ENCODE assay signal across 1 cellular context in genomic region chr5:134370871-134371833, GRCh38.
TF ChIP-seq lines count a peak whose summit lies in the region.

UBE2B (plus strand) TSS chr5:134371569; CDS start chr5:134371596, 27 bp downstream.

TF ChIP-seq in GM12878, 131 proteins besides CTCF, POLR2A, EP300 and RAD21 (continued from another document and continues in another):
- TF ChIP-seq IKZF1 (conservative IDR thresholded peaks at IDR 0.05) (peak; percentile 97), CREM (IDR thresholded peaks at IDR 0.05; ENCODE audit: low read depth) (peak; percentile 86), IKZF2 (IDR thresholded peaks at IDR 0.05) (peak; percentile 97), NFYA (IDR thresholded peaks at IDR 0.05; ENCODE audit: borderline replicate concordance, low read depth, low read length) (no peak), SUZ12 (IDR thresholded peaks at IDR 0.05; ENCODE audit: unreplicated experiment) (no peak), CREB1 (IDR thresholded peaks at IDR 0.05; ENCODE audit: low read depth) (peak; percentile 91), SIX5 (IDR thresholded peaks at IDR 0.05; ENCODE audit: low read depth, low read length, severe bottlenecking) (peak; percentile 41), ETV6 (conservative IDR thresholded peaks at IDR 0.05 in 1 of 2, IDR thresholded peaks at IDR 0.05 in 1 of 2; ENCODE audit: borderline replicate concordance in 1 of 2, low read depth in 1 of 2) (no peak), SMAD5 (IDR thresholded peaks at IDR 0.05; ENCODE audit: low read depth) (peak; percentile 26), HCFC1 (IDR thresholded peaks at IDR 0.05; ENCODE audit: low read length) (peak; percentile 40; the same call in 1 of the 2 replicates), RBBP5 (conservative IDR thresholded peaks at IDR 0.05) (no peak), EGR1 (IDR thresholded peaks at IDR 0.05; ENCODE audit: borderline replicate concordance in 1 of 2, low read depth in 2 of 2, low read length in 2 of 2) (peak in 1 of 2 experiments; percentile 90; a peak in 2 of 3 replicates), WRNIP1 (IDR thresholded peaks at IDR 0.05; ENCODE audit: borderline replicate concordance, low read depth, low read length) (no peak), ZNF24 (IDR thresholded peaks at IDR 0.05) (no peak), RFX5 (IDR thresholded peaks at IDR 0.05; ENCODE audit: low read depth, low read length) (no peak), RAD51 (IDR thresholded peaks at IDR 0.05) (peak; percentile 100), CBX5 (IDR thresholded peaks at IDR 0.05; ENCODE audit: low read depth) (no peak), POLR2AphosphoS2 (IDR thresholded peaks at IDR 0.05; ENCODE audit: low read depth, low read length) (peak; percentile 55), TARDBP (IDR thresholded peaks at IDR 0.05; ENCODE audit: borderline replicate concordance) (0 out of 2 replicates have a peak, but pooled peaks have one; percentile 83), HDAC6 (IDR thresholded peaks at IDR 0.05; ENCODE audit: unreplicated experiment) (no peak), GATAD2B (conservative IDR thresholded peaks at IDR 0.05; ENCODE audit: low read depth) (peak; percentile 78; the same call in 1 of the 2 replicates), USF1 (IDR thresholded peaks at IDR 0.05; ENCODE audit: borderline replicate concordance, extremely low read length, insufficient read depth, low read depth, low read length) (peak; percentile 97), SP1 (IDR thresholded peaks at IDR 0.05; ENCODE audit: low read depth, low read length) (peak; percentile 95), ZNF207 (IDR thresholded peaks at IDR 0.05; ENCODE audit: borderline replicate concordance) (peak; percentile 96), HDAC2 (IDR thresholded peaks at IDR 0.05) (no peak), MTA2 (IDR thresholded peaks at IDR 0.05; ENCODE audit: low read depth) (peak; percentile 76; the same call in 1 of the 2 replicates), NFIC (IDR thresholded peaks at IDR 0.05; ENCODE audit: low read depth, low read length) (peak; percentile 83; the same call in 1 of the 2 replicates), CBX3 (IDR thresholded peaks at IDR 0.05; ENCODE audit: borderline replicate concordance, low read depth) (no peak), PML (IDR thresholded peaks at IDR 0.05; ENCODE audit: low read length) (peak; percentile 90), PRDM15 (CRISPR knock-in tag; IDR thresholded peaks at IDR 0.05) (peak; percentile 98), ESRRA (IDR thresholded peaks at IDR 0.05; ENCODE audit: low read length) (no peak), SIN3A (IDR thresholded peaks at IDR 0.05; ENCODE audit: low read depth, low read length) (peak; percentile 69; the same call in 1 of the 2 replicates), SUPT20H (IDR thresholded peaks at IDR 0.05; ENCODE audit: borderline replicate concordance, control insufficient read depth, low read depth, low read length) (no peak), HDGF (IDR thresholded peaks at IDR 0.05) (no peak; the same call in 1 of the 2 replicates), SREBF1 (IDR thresholded peaks at IDR 0.05; ENCODE audit: low read length) (peak; percentile 98), KAT2A (conservative IDR thresholded peaks at IDR 0.05; ENCODE audit: control insufficient read depth, low read depth, low read length) (no peak), EZH2 (IDR thresholded peaks at IDR 0.05; ENCODE audit: borderline replicate concordance, control insufficient read depth, low read depth, low read length) (no peak), YBX1 (IDR thresholded peaks at IDR 0.05) (no peak), BHLHE40 (IDR thresholded peaks at IDR 0.05; ENCODE audit: borderline replicate concordance in 1 of 2, low read depth in 2 of 2, low read length in 1 of 2) (peak; percentile 97 to 99), PAX8 (IDR thresholded peaks at IDR 0.05) (no peak; the same call in 1 of the 2 replicates), SREBF2 (IDR thresholded peaks at IDR 0.05; ENCODE audit: low read length) (no peak), MYC (IDR thresholded peaks at IDR 0.05; ENCODE audit: insufficient read depth, insufficient read length, insufficient replicate concordance, low read length, severe bottlenecking) (no peak), MEF2A (IDR thresholded peaks at IDR 0.05; ENCODE audit: insufficient read depth, low read depth, low read length) (0 out of 2 replicates have a peak, but pooled peaks have one; percentile 37), SMAD1 (IDR thresholded peaks at IDR 0.05; ENCODE audit: low read depth, partially characterized antibody) (peak; percentile 53)
- TF ChIP-seq, protein P1, sequence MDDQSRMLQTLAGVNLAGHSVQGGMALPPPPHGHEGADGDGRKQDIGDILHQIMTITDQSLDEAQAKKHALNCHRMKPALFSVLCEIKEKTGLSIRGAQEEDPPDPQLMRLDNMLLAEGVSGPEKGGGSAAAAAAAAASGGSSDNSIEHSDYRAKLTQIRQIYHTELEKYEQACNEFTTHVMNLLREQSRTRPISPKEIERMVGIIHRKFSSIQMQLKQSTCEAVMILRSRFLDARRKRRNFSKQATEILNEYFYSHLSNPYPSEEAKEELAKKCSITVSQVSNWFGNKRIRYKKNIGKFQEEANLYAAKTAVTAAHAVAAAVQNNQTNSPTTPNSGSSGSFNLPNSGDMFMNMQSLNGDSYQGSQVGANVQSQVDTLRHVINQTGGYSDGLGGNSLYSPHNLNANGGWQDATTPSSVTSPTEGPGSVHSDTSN (IDR thresholded peaks at IDR 0.05; ENCODE audit: insufficient replicate concordance, low read depth, low read length), result peak; percentile 88
- TF ChIP-seq, protein P2, sequence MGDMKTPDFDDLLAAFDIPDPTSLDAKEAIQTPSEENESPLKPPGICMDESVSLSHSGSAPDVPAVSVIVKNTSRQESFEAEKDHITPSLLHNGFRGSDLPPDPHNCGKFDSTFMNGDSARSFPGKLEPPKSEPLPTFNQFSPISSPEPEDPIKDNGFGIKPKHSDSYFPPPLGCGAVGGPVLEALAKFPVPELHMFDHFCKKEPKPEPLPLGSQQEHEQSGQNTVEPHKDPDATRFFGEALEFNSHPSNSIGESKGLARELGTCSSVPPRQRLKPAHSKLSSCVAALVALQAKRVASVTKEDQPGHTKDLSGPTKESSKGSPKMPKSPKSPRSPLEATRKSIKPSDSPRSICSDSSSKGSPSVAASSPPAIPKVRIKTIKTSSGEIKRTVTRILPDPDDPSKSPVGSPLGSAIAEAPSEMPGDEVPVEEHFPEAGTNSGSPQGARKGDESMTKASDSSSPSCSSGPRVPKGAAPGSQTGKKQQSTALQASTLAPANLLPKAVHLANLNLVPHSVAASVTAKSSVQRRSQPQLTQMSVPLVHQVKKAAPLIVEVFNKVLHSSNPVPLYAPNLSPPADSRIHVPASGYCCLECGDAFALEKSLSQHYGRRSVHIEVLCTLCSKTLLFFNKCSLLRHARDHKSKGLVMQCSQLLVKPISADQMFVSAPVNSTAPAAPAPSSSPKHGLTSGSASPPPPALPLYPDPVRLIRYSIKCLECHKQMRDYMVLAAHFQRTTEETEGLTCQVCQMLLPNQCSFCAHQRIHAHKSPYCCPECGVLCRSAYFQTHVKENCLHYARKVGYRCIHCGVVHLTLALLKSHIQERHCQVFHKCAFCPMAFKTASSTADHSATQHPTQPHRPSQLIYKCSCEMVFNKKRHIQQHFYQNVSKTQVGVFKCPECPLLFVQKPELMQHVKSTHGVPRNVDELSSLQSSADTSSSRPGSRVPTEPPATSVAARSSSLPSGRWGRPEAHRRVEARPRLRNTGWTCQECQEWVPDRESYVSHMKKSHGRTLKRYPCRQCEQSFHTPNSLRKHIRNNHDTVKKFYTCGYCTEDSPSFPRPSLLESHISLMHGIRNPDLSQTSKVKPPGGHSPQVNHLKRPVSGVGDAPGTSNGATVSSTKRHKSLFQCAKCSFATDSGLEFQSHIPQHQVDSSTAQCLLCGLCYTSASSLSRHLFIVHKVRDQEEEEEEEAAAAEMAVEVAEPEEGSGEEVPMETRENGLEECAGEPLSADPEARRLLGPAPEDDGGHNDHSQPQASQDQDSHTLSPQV (IDR thresholded peaks at IDR 0.05), result no peak
- TF ChIP-seq, protein P3, sequence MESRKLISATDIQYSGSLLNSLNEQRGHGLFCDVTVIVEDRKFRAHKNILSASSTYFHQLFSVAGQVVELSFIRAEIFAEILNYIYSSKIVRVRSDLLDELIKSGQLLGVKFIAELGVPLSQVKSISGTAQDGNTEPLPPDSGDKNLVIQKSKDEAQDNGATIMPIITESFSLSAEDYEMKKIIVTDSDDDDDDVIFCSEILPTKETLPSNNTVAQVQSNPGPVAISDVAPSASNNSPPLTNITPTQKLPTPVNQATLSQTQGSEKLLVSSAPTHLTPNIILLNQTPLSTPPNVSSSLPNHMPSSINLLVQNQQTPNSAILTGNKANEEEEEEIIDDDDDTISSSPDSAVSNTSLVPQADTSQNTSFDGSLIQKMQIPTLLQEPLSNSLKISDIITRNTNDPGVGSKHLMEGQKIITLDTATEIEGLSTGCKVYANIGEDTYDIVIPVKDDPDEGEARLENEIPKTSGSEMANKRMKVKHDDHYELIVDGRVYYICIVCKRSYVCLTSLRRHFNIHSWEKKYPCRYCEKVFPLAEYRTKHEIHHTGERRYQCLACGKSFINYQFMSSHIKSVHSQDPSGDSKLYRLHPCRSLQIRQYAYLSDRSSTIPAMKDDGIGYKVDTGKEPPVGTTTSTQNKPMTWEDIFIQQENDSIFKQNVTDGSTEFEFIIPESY (IDR thresholded peaks at IDR 0.05), result no peak
- TF ChIP-seq, protein P4, sequence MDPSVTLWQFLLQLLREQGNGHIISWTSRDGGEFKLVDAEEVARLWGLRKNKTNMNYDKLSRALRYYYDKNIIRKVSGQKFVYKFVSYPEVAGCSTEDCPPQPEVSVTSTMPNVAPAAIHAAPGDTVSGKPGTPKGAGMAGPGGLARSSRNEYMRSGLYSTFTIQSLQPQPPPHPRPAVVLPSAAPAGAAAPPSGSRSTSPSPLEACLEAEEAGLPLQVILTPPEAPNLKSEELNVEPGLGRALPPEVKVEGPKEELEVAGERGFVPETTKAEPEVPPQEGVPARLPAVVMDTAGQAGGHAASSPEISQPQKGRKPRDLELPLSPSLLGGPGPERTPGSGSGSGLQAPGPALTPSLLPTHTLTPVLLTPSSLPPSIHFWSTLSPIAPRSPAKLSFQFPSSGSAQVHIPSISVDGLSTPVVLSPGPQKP (IDR thresholded peaks at IDR 0.05; ENCODE audit: low read depth, low read length), result peak; percentile 45; the same call in 1 of the 2 replicates
- TF ChIP-seq, protein P5, sequence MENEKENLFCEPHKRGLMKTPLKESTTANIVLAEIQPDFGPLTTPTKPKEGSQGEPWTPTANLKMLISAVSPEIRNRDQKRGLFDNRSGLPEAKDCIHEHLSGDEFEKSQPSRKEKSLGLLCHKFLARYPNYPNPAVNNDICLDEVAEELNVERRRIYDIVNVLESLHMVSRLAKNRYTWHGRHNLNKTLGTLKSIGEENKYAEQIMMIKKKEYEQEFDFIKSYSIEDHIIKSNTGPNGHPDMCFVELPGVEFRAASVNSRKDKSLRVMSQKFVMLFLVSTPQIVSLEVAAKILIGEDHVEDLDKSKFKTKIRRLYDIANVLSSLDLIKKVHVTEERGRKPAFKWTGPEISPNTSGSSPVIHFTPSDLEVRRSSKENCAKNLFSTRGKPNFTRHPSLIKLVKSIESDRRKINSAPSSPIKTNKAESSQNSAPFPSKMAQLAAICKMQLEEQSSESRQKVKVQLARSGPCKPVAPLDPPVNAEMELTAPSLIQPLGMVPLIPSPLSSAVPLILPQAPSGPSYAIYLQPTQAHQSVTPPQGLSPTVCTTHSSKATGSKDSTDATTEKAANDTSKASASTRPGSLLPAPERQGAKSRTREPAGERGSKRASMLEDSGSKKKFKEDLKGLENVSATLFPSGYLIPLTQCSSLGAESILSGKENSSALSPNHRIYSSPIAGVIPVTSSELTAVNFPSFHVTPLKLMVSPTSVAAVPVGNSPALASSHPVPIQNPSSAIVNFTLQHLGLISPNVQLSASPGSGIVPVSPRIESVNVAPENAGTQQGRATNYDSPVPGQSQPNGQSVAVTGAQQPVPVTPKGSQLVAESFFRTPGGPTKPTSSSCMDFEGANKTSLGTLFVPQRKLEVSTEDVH (IDR thresholded peaks at IDR 0.05; ENCODE audit: low read depth, partially characterized antibody), result peak; percentile 60
- TF ChIP-seq, protein P6, sequence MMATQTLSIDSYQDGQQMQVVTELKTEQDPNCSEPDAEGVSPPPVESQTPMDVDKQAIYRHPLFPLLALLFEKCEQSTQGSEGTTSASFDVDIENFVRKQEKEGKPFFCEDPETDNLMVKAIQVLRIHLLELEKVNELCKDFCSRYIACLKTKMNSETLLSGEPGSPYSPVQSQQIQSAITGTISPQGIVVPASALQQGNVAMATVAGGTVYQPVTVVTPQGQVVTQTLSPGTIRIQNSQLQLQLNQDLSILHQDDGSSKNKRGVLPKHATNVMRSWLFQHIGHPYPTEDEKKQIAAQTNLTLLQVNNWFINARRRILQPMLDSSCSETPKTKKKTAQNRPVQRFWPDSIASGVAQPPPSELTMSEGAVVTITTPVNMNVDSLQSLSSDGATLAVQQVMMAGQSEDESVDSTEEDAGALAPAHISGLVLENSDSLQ (IDR thresholded peaks at IDR 0.05), result peak; percentile 74
